In genomic region chr18:47403949-47404348, GRCh38 we compare ENCODE assay signal across 10 cellular contexts.
"Had no signal": no experiment of that assay in that cellular context is flagged by ENCODE, and none has a peak within 500 bp of the region (broad histone marks: within the 10 kb centered on the region; RNA-seq: fewer than 3 reads in every experiment).

No MANE protein-coding gene starts in this region.

- H3K27ac ChIP-seq: GM23248 had no signal

- H3K4me3 ChIP-seq: GM23248, GM23338, HAP-1 had no signal

- H3K9ac ChIP-seq: GM23248 had no signal

- ATAC-seq: HCT116 had no signal

- H3K4me1 ChIP-seq: HAP-1 had no signal

- H3K9me3 ChIP-seq: HAP-1 had no signal

- H3K27ac Mint-ChIP-seq: GM23338, H9, HFFc6 had no signal

- H3K4me2 ChIP-seq: GM23338 had no signal

- H3K36me3 ChIP-seq: HAP-1 had no signal

- H2AFZ ChIP-seq: GM23248, GM23338 had no signal

- H3K4me3 Mint-ChIP-seq: GM23338, H9, HFFc6 had no signal

- DNase-seq: GM23248, GOT3, H7, H9, HCEC 1CT, HFFc6 had no signal

- FAIRE-seq: H54 had no signal
